24 cellular contexts compared by ENCODE assay signal in the genomic region with DNA sequence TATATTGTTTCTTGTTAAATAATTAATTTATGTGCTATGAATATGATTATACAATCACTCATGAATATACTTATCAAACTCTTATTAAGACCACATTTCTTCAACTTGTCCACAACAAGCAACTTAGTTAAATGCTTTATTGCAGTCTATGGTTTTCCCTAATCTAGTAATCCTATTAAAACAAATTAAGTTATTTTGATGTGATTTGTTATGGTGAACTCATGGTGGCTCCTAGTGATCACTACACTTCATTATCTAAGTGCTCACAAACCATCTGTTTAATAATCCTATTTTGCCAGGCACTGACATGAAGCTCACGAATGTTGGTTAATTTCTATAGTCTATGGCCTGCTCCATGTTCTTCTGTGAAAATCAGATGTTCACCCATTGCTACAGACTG. TPM values are rescaled to one million over a fixed set of nuclear protein-coding genes. Genes with fewer than 3 reads are reported as not detected.
"Had no signal": no experiment of that assay in that cellular context is flagged by ENCODE, and none has a peak within 500 bp of the region (broad histone marks: within the 10 kb centered on the region; RNA-seq: fewer than 3 reads in every experiment).

No MANE protein-coding gene starts in this region.

- ATAC-seq: heart right ventricle; left cardiac atrium; left lung; naive thymus-derived CD4-positive, alpha-beta T cell; stimulated activated effector memory CD8-positive, alpha-beta T cell treated with anti-CD3 and anti-CD28 coated beads, Interleukin-12 subunit alpha, Interleukin-12 subunit beta, amount 100 ng/mL, for 72 hours had no signal

- H3K4me1 ChIP-seq: esophagus squamous epithelium, left lung, neural progenitor cell, right atrium auricular region, sigmoid colon, stomach, thyroid gland had no signal

- H3K4me3 ChIP-seq: coronary artery, esophagus squamous epithelium, heart right ventricle, left lung, neural progenitor cell, right atrium auricular region, sigmoid colon, stomach, thyroid gland had no signal

- H3K27ac ChIP-seq: coronary artery, esophagus squamous epithelium, heart right ventricle, left lung, neural progenitor cell, parathyroid adenoma, right atrium auricular region, sigmoid colon, stomach, thyroid gland had no signal

- H3K4me2 ChIP-seq: neural progenitor cell had no signal

- H3K9ac ChIP-seq: neural progenitor cell, parathyroid adenoma had no signal

- DNase-seq: effector memory CD4-positive, alpha-beta T cell; esophagus squamous epithelium; foreskin melanocyte; glutamatergic neuron; heart right ventricle; hippocampal formation; left cardiac atrium; left lung; mesenchymal stem cell; midbrain; naive thymus-derived CD4-positive, alpha-beta T cell; sigmoid colon; stimulated activated CD4-positive, alpha-beta T cell treated with anti-CD3 and anti-CD28 coated beads, Interleukin-2, amount 100 ng/mL, for 24 hours; stimulated activated CD4-positive, alpha-beta T cell treated with anti-CD3 and anti-CD28 coated beads, Interleukin-4, amount 100 ng/mL, for 24 hours; stimulated activated naive CD4-positive, alpha-beta T cell treated with Interleukin-2 at 50 U/mL for 16 hours; stomach; thyroid gland; trophoblast cell had no signal

- H3K9me3 ChIP-seq: esophagus squamous epithelium, heart right ventricle, left lung, right atrium auricular region, sigmoid colon, stomach, thyroid gland had no signal

- H3K36me3 ChIP-seq: neural progenitor cell, right atrium auricular region, thyroid gland had no signal

- H3K27me3 ChIP-seq: esophagus squamous epithelium, heart right ventricle, left lung, neural progenitor cell, right atrium auricular region, sigmoid colon, stomach, thyroid gland had no signal

- FAIRE-seq: islet of Langerhans had no signal

- H3K79me2 ChIP-seq: parathyroid adenoma had no signal

RNA-seq across cellular contexts. Expression of gene INSM2, which starts 42.9 kb away (rescaled TPM):
- polyA plus RNA-seq: heart right ventricle; naive thymus-derived CD4-positive, alpha-beta T cell; stomach had no signal
